4 cellular contexts compared by ENCODE assay signal in the genomic region with DNA sequence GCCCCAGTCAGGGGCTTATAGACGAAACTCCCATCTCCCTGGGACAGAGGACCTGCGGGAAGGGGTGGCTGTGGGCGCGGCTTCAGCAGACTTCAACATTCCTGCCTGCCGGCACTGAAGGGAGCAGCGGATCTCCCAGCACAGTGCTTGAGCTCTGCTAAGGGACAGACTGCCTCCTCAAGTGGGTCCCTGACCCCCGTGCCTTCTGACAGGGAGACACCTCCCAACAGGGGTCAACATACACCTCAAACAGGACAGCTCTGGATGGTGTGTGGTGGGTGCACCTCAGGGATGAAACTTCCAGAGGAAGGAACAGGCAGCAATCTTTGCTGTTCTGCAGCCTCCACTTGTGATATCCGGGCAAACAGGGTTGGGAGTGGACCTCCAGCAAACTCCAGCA. TPM values are rescaled to one million over a fixed set of nuclear protein-coding genes. Genes with fewer than 3 reads are reported as not detected.
"Had no signal": no experiment of that assay in that cellular context is flagged by ENCODE, and none has a peak within 500 bp of the region (broad histone marks: within the 10 kb centered on the region; RNA-seq: fewer than 3 reads in every experiment).

No MANE protein-coding gene starts in this region.

RNA-seq across cellular contexts. Expression of a gene that starts 9.6 kb away (rescaled TPM):
- total RNA-seq: epithelial cell of proximal tubule; natural killer cell treated with Interleukin-12 subunit alpha and Interleukin-12 subunit beta and Interleukin-15 and Interleukin-18, amount 100 ng/mL, for 72 hours; SJCRH30; T-helper 1 cell treated with Interleukin-12 subunit alpha and Interleukin-12 subunit beta and Interleukin-4 antibody, amounts not matched to agents 30 ng/mL and 1 ng/mL, for 36 hours had no signal
